In the genomic region with DNA sequence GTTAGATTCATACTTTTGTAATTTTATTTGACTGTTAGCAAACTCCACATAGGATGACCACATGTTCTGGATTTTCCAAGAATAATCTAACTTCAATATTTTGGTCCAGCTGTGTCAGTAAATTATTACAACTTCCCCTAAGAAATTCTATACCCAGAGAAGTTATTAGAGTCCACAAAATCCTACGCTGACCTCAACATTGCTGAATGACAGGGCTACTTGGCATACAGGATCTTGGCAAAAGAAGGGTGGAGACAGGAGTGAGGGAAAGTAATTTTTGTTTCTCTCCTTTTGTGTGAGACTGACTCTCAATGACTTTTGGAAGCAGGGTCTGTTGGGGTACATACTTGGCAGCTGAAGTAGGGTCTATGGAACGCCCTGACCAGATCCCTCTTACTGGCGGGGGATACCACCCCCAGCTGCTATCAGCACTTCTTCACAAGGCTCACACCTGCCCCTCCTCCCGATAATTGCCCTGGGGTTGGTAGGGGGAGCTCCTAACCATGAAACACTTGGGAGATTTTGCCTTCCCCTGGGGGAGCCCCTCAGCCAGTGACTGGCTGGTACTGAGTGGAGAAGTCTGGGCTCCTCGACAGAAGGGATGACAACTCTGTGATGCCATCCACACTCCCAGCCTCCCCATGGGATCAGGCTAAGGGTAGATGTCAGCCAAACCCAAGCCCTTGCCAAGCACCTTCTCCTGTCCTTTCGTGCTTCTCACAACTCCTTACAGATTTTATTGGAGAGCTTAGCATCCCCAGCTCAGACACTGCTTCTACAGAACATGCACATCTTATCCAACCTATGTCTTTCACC, we compare ENCODE assay signal across 24 cellular contexts.
"Had no signal": no experiment of that assay in that cellular context is flagged by ENCODE, and none has a peak within 500 bp of the region (broad histone marks: within the 10 kb centered on the region; RNA-seq: fewer than 3 reads in every experiment).

No MANE protein-coding gene starts in this region.

- H3K27me3 ChIP-seq: adrenal gland, ascending aorta, brain microvascular endothelial cell, colonic mucosa, esophagus muscularis mucosa, stomach, suprapubic skin, tibial nerve had no signal

- H3K36me3 ChIP-seq: adrenal gland, ascending aorta, brain microvascular endothelial cell, colonic mucosa, esophagus muscularis mucosa, stomach, suprapubic skin, tibial nerve had no signal

- H3K4me3 Mint-ChIP-seq: activated naive CD8-positive, alpha-beta T cell; activated T-cell treated with anti-CD3 and anti-CD28 coated beads, Interleukin-2, amount 50 U/mL, for 24 hours; activated T-helper 17 cell treated with anti-CD3 and anti-CD28 coated beads, Interleukin-2, amount 50 U/mL, for 72 hours had no signal

- H3K9me3 Mint-ChIP-seq: activated T-cell treated with anti-CD3 and anti-CD28 coated beads, Interleukin-2, amount 50 U/mL, for 24 hours; activated T-helper 17 cell treated with anti-CD3 and anti-CD28 coated beads, Interleukin-2, amount 50 U/mL, for 72 hours had no signal

- H3K27ac ChIP-seq: ascending aorta, brain microvascular endothelial cell, colonic mucosa, esophagus muscularis mucosa, suprapubic skin, tibial nerve had no signal

- ATAC-seq: activated T-helper 17 cell treated with anti-CD3 and anti-CD28 coated beads, Interleukin-2, amount 50 U/mL, for 72 hours; left lobe of liver had no signal

- DNase-seq: activated CD4-positive, alpha-beta T cell treated with anti-CD3 and anti-CD28 coated beads for 1 hour; activated CD4-positive, alpha-beta T cell treated with anti-CD3 and anti-CD28 coated beads, Interleukin-2, amount 50 U/mL, for 4 hours; activated CD8-positive, alpha-beta memory T cell treated with anti-CD3 and anti-CD28 coated beads for 24 hours; activated CD8-positive, alpha-beta memory T cell treated with anti-CD3 and anti-CD28 coated beads, Interleukin-2, amount 50 U/mL, for 4 hours; activated naive CD4-positive, alpha-beta T cell; activated T-cell treated with anti-CD3 and anti-CD28 coated beads, Interleukin-2, amount 50 U/mL, for 24 hours; adrenal gland; brain microvascular endothelial cell; colonic mucosa; kidney; mammary epithelial cell; stimulated activated CD4-positive, alpha-beta T cell treated with anti-CD3 and anti-CD28 coated beads, Interleukin-12 subunit alpha, Interleukin-12 subunit beta, amount 100 ng/mL, for 4 hours; stimulated activated CD4-positive, alpha-beta T cell treated with anti-CD3 and anti-CD28 coated beads, Interleukin-4, amount 100 ng/mL, for 4 hours; stomach; T-helper 9 cell had no signal

- H3K4me3 ChIP-seq: adrenal gland, ascending aorta, colonic mucosa, esophagus muscularis mucosa, stomach, suprapubic skin, tibial nerve had no signal

- H3K9me3 ChIP-seq: adrenal gland, ascending aorta, colonic mucosa, esophagus muscularis mucosa, stomach, suprapubic skin, tibial nerve had no signal

- H3K4me1 ChIP-seq: ascending aorta, colonic mucosa, suprapubic skin, tibial nerve had no signal

- FAIRE-seq: kidney, urothelium cell line had no signal

- H3K27me3 Mint-ChIP-seq: activated T-cell treated with anti-CD3 and anti-CD28 coated beads, Interleukin-2, amount 50 U/mL, for 24 hours had no signal

- H3K27ac Mint-ChIP-seq: activated naive CD8-positive, alpha-beta T cell; activated T-cell treated with anti-CD3 and anti-CD28 coated beads, Interleukin-2, amount 50 U/mL, for 24 hours; activated T-helper 17 cell treated with anti-CD3 and anti-CD28 coated beads, Interleukin-2, amount 50 U/mL, for 72 hours; progenitor cell of endocrine pancreas had no signal

- H3K36me3 Mint-ChIP-seq: activated naive CD8-positive, alpha-beta T cell had no signal

- H3K4me1 Mint-ChIP-seq: activated T-helper 17 cell treated with anti-CD3 and anti-CD28 coated beads, Interleukin-2, amount 50 U/mL, for 72 hours had no signal
